ENCODE assay signal across 8 cellular contexts in genomic region chr16:26645629-26646028, GRCh38.
A peak's percentile ranks its signal among the peaks of the same experiment; 100 is the strongest.
DNase-seq lines count a peak whose midpoint lies in the region; ATAC-seq and TF ChIP-seq lines count a peak whose summit lies in the region.

No MANE protein-coding gene starts in this region.

- TF ChIP-seq POLR2A in gastrocnemius medialis (IDR thresholded peaks at IDR 0.05) = no peak

- peak; percentile 60 for DNase-seq in activated CD4-positive, alpha-beta T cell treated with anti-CD3 and anti-CD28 coated beads, Interleukin-2, amount 10 ng/mL, durations not matched to agents 7 days and 5 days
- peak; percentile 14 to 78 (median 56) for DNase-seq in head of caudate nucleus
- DNase-seq in stimulated activated CD8-positive, alpha-beta memory T cell treated with anti-CD3 and anti-CD28 coated beads, Interleukin-15, amount 100 ng/mL, for 24 hours (ENCODE audit: low read depth) = peak; percentile 21
- no peak for DNase-seq in glomerular visceral epithelial cell (ENCODE audit: extremely low spot score)
- no peak for DNase-seq in ascending aorta (ENCODE audit: low spot score in 2 of 2)
- DNase-seq in NCI-H1436 treated with DMSO at 0.1 percent for 48 hours (lab: John Stamatoyannopoulos, UW) = no peak
- DNase-seq in gastrocnemius medialis = no peak

- H3K36me3 ChIP-seq in ascending aorta (no peaks in the 10 kb centered on the region), gastrocnemius medialis (no peaks in the 10 kb centered on the region)

- peaks cover 38% of the 10 kb centered on the region for H3K4me1 Mint-ChIP-seq in activated CD4-positive, alpha-beta T cell treated with anti-CD3 and anti-CD28 coated beads, Interleukin-2, amount 10 ng/mL, durations not matched to agents 7 days and 5 days

- H3K27me3 Mint-ChIP-seq in activated CD4-positive, alpha-beta T cell treated with anti-CD3 and anti-CD28 coated beads, Interleukin-2, amount 10 ng/mL, durations not matched to agents 7 days and 5 days = peaks cover 9% of the 10 kb centered on the region

- H3K27ac Mint-ChIP-seq in activated CD4-positive, alpha-beta T cell treated with anti-CD3 and anti-CD28 coated beads, Interleukin-2, amount 10 ng/mL, durations not matched to agents 7 days and 5 days = no peak overlapping the region

- TF ChIP-seq CTCF in ascending aorta (IDR thresholded peaks at IDR 0.05) = peak in 1 of 3 experiments; percentile 18
- TF ChIP-seq CTCF in gastrocnemius medialis (IDR thresholded peaks at IDR 0.05 in 4 of 5, conservative IDR thresholded peaks at IDR 0.05 in 1 of 5) = no peak

- H3K4me3 ChIP-seq in ascending aorta = no peak overlapping the region
- no peak overlapping the region for H3K4me3 ChIP-seq in gastrocnemius medialis

- H3K4me1 ChIP-seq in ascending aorta (no peaks in the 10 kb centered on the region), gastrocnemius medialis (no peaks in the 10 kb centered on the region)

- H3K27ac ChIP-seq in ascending aorta (no peak overlapping the region), gastrocnemius medialis (no peak overlapping the region)

- TF ChIP-seq EP300 in Ishikawa (IDR thresholded peaks at IDR 0.05; ENCODE audit: borderline replicate concordance) = no peak

- H3K9me3 Mint-ChIP-seq in activated CD4-positive, alpha-beta T cell treated with anti-CD3 and anti-CD28 coated beads, Interleukin-2, amount 10 ng/mL, durations not matched to agents 7 days and 5 days = no peaks in the 10 kb centered on the region

- intact Hi-C loops in head of caudate nucleus (cut with DNase I) (no loop called here), ascending aorta (cut with DNase I) (no loop called here), gastrocnemius medialis (cut with DNase I; ENCODE audit: low total_unique reads) (no loop called here)

- H3K4me3 Mint-ChIP-seq in activated CD4-positive, alpha-beta T cell treated with anti-CD3 and anti-CD28 coated beads, Interleukin-2, amount 10 ng/mL, durations not matched to agents 7 days and 5 days = peak overlapping the region; percentile 16

- peaks cover 2% of the 10 kb centered on the region for H3K36me3 Mint-ChIP-seq in activated CD4-positive, alpha-beta T cell treated with anti-CD3 and anti-CD28 coated beads, Interleukin-2, amount 10 ng/mL, durations not matched to agents 7 days and 5 days (ENCODE audit: low read depth)

- POLR2A ChIA-PET in activated CD4-positive, alpha-beta T cell treated with anti-CD3 and anti-CD28 coated beads, Interleukin-2, amount 10 ng/mL, durations not matched to agents 7 days and 5 days (lab: Charles Lee) = interaction anchor here (0.7 kb wide), 1 partner anchor 374 kb away, joined by 3 read pairs; no protein-coding TSS in a partner anchor

- in situ Hi-C loops in gastrocnemius medialis (cut with MboI; ENCODE audit: low sequenced_read_pairs in 4 of 4) = no loop called here

- H3K9me3 ChIP-seq in ascending aorta = no peaks in the 10 kb centered on the region
- no peaks in the 10 kb centered on the region for H3K9me3 ChIP-seq in gastrocnemius medialis

- TF ChIP-seq RAD21 in Ishikawa (IDR thresholded peaks at IDR 0.05; ENCODE audit: low read depth) = peak; percentile 25; the same call in 1 of the 2 replicates

- CTCF ChIA-PET in activated CD4-positive, alpha-beta T cell treated with anti-CD3 and anti-CD28 coated beads, Interleukin-2, amount 10 ng/mL, durations not matched to agents 7 days and 5 days (lab: Charles Lee) = interaction anchor here (0.5 to 2.7 kb wide), 29 partner anchors 9 to 1194 kb away, joined by 3 to 14 read pairs (median 4); no protein-coding TSS in a partner anchor

- no peaks in the 10 kb centered on the region for H3K27me3 ChIP-seq in ascending aorta
- no peaks in the 10 kb centered on the region for H3K27me3 ChIP-seq in gastrocnemius medialis

- ATAC-seq in gastrocnemius medialis = no peak

TF ChIP-seq in Ishikawa, 13 proteins besides CTCF, POLR2A, EP300 and RAD21:
- TF ChIP-seq YY1 (IDR thresholded peaks at IDR 0.05; ENCODE audit: low read depth) = no peak
- TF ChIP-seq TEAD4 (IDR thresholded peaks at IDR 0.05) = no peak
- no peak for TF ChIP-seq CREB1 (IDR thresholded peaks at IDR 0.05; ENCODE audit: low read depth)
- no peak for TF ChIP-seq CEBPB (IDR thresholded peaks at IDR 0.05)
- TF ChIP-seq, protein P1, sequence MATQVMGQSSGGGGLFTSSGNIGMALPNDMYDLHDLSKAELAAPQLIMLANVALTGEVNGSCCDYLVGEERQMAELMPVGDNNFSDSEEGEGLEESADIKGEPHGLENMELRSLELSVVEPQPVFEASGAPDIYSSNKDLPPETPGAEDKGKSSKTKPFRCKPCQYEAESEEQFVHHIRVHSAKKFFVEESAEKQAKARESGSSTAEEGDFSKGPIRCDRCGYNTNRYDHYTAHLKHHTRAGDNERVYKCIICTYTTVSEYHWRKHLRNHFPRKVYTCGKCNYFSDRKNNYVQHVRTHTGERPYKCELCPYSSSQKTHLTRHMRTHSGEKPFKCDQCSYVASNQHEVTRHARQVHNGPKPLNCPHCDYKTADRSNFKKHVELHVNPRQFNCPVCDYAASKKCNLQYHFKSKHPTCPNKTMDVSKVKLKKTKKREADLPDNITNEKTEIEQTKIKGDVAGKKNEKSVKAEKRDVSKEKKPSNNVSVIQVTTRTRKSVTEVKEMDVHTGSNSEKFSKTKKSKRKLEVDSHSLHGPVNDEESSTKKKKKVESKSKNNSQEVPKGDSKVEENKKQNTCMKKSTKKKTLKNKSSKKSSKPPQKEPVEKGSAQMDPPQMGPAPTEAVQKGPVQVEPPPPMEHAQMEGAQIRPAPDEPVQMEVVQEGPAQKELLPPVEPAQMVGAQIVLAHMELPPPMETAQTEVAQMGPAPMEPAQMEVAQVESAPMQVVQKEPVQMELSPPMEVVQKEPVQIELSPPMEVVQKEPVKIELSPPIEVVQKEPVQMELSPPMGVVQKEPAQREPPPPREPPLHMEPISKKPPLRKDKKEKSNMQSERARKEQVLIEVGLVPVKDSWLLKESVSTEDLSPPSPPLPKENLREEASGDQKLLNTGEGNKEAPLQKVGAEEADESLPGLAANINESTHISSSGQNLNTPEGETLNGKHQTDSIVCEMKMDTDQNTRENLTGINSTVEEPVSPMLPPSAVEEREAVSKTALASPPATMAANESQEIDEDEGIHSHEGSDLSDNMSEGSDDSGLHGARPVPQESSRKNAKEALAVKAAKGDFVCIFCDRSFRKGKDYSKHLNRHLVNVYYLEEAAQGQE (IDR thresholded peaks at IDR 0.05; ENCODE audit: low read depth) = no peak
- TF ChIP-seq TAF1 (IDR thresholded peaks at IDR 0.05; ENCODE audit: low read depth) = no peak

Comparison
In these comparisons a context has a peak if more than half of its experiments do, and no peak if none do; other contexts are left out.
1. DNase-seq: peak in activated CD4-positive, alpha-beta T cell treated with anti-CD3 and anti-CD28 coated beads, Interleukin-2, amount 10 ng/mL, durations not matched to agents 7 days and 5 days (single experiment), head of caudate nucleus (42 of 42) and stimulated activated CD8-positive, alpha-beta memory T cell treated with anti-CD3 and anti-CD28 coated beads, Interleukin-15, amount 100 ng/mL, for 24 hours (single experiment); none in glomerular visceral epithelial cell (single experiment), ascending aorta (0 of 2), NCI-H1436 treated with DMSO at 0.1 percent for 48 hours (single experiment) and gastrocnemius medialis (0 of 2).